In the genomic region with DNA sequence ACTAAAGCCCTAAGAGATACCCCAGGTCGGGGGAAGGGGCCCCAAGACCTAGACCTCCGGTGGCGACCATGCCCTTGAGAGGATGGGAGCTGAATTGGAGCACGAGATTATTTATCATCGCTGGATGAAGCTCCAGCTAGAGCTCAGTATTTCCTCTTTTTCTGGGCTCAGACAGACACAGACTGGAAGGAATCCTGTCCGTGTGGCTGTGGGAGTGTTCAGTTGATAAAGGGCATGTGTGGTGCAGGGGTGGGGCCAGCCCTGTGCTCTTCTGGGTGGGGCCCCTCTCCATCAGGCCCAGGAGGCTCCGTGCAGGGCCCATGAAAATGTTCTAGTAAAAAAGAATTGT, we compare ENCODE assay signal across 10 cellular contexts. TPM values are rescaled to one million over a fixed set of nuclear protein-coding genes. Genes with fewer than 3 reads are reported as not detected.
DNase-seq lines count a peak whose midpoint lies in the region; ATAC-seq and TF ChIP-seq lines count a peak whose summit lies in the region.
"Had no signal": no experiment of that assay in that cellular context is flagged by ENCODE, and none has a peak within 500 bp of the region (broad histone marks: within the 10 kb centered on the region; RNA-seq: fewer than 3 reads in every experiment).

No MANE protein-coding gene starts in this region.

- peaks cover 0 to 6% (median 0%) of the 10 kb centered on the region in 5 experiments for H3K9me3 Mint-ChIP-seq in brain
- no peaks in the 10 kb centered on the region for H3K9me3 Mint-ChIP-seq in memory B cell
- H3K9me3 Mint-ChIP-seq in activated CD4-positive, alpha-beta T cell treated with anti-CD3 and anti-CD28 coated beads for 36 hours (ENCODE audit: low read depth) = no peaks in the 10 kb centered on the region

- CTCF ChIA-PET in activated CD4-positive, alpha-beta T cell treated with anti-CD3 and anti-CD28 coated beads for 36 hours (lab: Charles Lee) = interaction anchor here (0.6 to 1.6 kb wide), 8 partner anchors 12 to 145 kb away, joined by 3 to 5 read pairs (median 3); no protein-coding TSS in a partner anchor

- peak overlapping the region in 4 of 5 experiments; percentile 72 to 86 (median 75) for H3K4me3 Mint-ChIP-seq in brain
- no peak overlapping the region for H3K4me3 Mint-ChIP-seq in memory B cell
- H3K4me3 Mint-ChIP-seq in activated CD4-positive, alpha-beta T cell treated with anti-CD3 and anti-CD28 coated beads for 36 hours = no peak overlapping the region

- intact Hi-C loops in activated CD4-positive, alpha-beta T cell treated with anti-CD3 and anti-CD28 coated beads for 36 hours (cut with DNase I, micrococcal nuclease) = no loop called here

- peak; percentile 58 for DNase-seq in A172 (ENCODE audit: low spot score)
- DNase-seq in Kasumi-1 (lab: John Stamatoyannopoulos, UW) = peak; percentile 89 to 91
- DNase-seq in memory B cell (ENCODE audit: low spot score in 2 of 2) = no peak
- no peak for DNase-seq in activated CD4-positive, alpha-beta T cell treated with anti-CD3 and anti-CD28 coated beads for 36 hours
- DNase-seq in NCI-H69 (lab: John Stamatoyannopoulos, UW) = no peak
- DNase-seq in activated effector memory CD4-positive, alpha-beta T cell treated with anti-CD3 and anti-CD28 coated beads, Interleukin-2, amount 50 U/mL, for 16 hours = no peak
- no peak for DNase-seq in NCI-H82 treated with DMSO at 0.1 percent for 48 hours (lab: John Stamatoyannopoulos, UW; ENCODE audit: unreplicated experiment)
- DNase-seq: activated gamma-delta T cell, SHP77 had no signal

- H3K36me3 Mint-ChIP-seq in brain (no peaks in the 10 kb centered on the region), memory B cell (no peaks in the 10 kb centered on the region)
- no peaks in the 10 kb centered on the region for H3K36me3 Mint-ChIP-seq in activated CD4-positive, alpha-beta T cell treated with anti-CD3 and anti-CD28 coated beads for 36 hours (ENCODE audit: low read depth)

- H3K27me3 Mint-ChIP-seq in brain (peaks cover 39% of the 10 kb centered on the region), memory B cell (peaks cover 15% of the 10 kb centered on the region)
- H3K27me3 Mint-ChIP-seq in activated CD4-positive, alpha-beta T cell treated with anti-CD3 and anti-CD28 coated beads for 36 hours = peaks cover 35% of the 10 kb centered on the region

- peak; percentile 24 for ATAC-seq in memory B cell (ENCODE audit: low read depth)
- no peak for ATAC-seq in activated CD4-positive, alpha-beta T cell treated with anti-CD3 and anti-CD28 coated beads for 36 hours

- H3K4me1 Mint-ChIP-seq in brain = peaks cover 52% of the 10 kb centered on the region
- peaks cover 11% of the 10 kb centered on the region for H3K4me1 Mint-ChIP-seq in memory B cell
- H3K4me1 Mint-ChIP-seq in activated CD4-positive, alpha-beta T cell treated with anti-CD3 and anti-CD28 coated beads for 36 hours = peaks cover 23% of the 10 kb centered on the region

- H3K27ac Mint-ChIP-seq in brain (peak overlapping the region in 3 of 5 experiments; percentile 55 to 86 (median 73)), memory B cell (no peak overlapping the region)
- H3K27ac Mint-ChIP-seq in activated CD4-positive, alpha-beta T cell treated with anti-CD3 and anti-CD28 coated beads for 36 hours = no peak overlapping the region

- no peak for TF ChIP-seq CTCF in brain (conservative IDR thresholded peaks at IDR 0.05)

- POLR2A ChIA-PET in activated CD4-positive, alpha-beta T cell treated with anti-CD3 and anti-CD28 coated beads for 36 hours (lab: Charles Lee) = no interaction called here

RNA-seq across cellular contexts. Expression of a gene that starts 6.3 kb away (rescaled TPM):
- 17.2 and 20.5 TPM in 2 replicates for total RNA-seq in A172 (2014; rRNA removed; shearing (Covaris generic))
- polyA plus RNA-seq in brain (ENCODE audit: insufficient read depth, low read depth, low replicate concordance) = 30.6 TPM
- 10 to 100 TPM; 14.9 to 18.5 TPM for total RNA-seq in activated CD4-positive, alpha-beta T cell treated with anti-CD3 and anti-CD28 coated beads for 36 hours

RNA-seq across cellular contexts. Expression of a gene that starts 48.7 kb away (rescaled TPM):
- total RNA-seq in A172 (2014; rRNA removed; shearing (Covaris generic)) = 7.9 and 8.8 TPM in 2 replicates
- polyA plus RNA-seq in brain (ENCODE audit: insufficient read depth, low read depth, low replicate concordance) = 9.4 TPM
- total RNA-seq in activated CD4-positive, alpha-beta T cell treated with anti-CD3 and anti-CD28 coated beads for 36 hours = 1 to 10 TPM; 4.7 to 6.0 TPM

Comparison
In these comparisons a context has a peak if more than half of its experiments do, and no peak if none do; other contexts are left out.
1. DNase-seq: peak in A172 (single experiment) and Kasumi-1 (2 of 2); none in memory B cell (0 of 2), activated CD4-positive, alpha-beta T cell treated with anti-CD3 and anti-CD28 coated beads for 36 hours (single experiment), NCI-H69 (single experiment), activated effector memory CD4-positive, alpha-beta T cell treated with anti-CD3 and anti-CD28 coated beads, Interleukin-2, amount 50 U/mL, for 16 hours (single experiment) and NCI-H82 treated with DMSO at 0.1 percent for 48 hours (single experiment).
2. H3K27ac Mint-ChIP-seq: peak in brain (3 of 5); none in memory B cell (single experiment) and activated CD4-positive, alpha-beta T cell treated with anti-CD3 and anti-CD28 coated beads for 36 hours (single experiment).
3. H3K4me3 Mint-ChIP-seq: peak in brain (4 of 5); none in memory B cell (single experiment) and activated CD4-positive, alpha-beta T cell treated with anti-CD3 and anti-CD28 coated beads for 36 hours (single experiment).